ENCODE assay signal across 9 cellular contexts in the genomic region with DNA sequence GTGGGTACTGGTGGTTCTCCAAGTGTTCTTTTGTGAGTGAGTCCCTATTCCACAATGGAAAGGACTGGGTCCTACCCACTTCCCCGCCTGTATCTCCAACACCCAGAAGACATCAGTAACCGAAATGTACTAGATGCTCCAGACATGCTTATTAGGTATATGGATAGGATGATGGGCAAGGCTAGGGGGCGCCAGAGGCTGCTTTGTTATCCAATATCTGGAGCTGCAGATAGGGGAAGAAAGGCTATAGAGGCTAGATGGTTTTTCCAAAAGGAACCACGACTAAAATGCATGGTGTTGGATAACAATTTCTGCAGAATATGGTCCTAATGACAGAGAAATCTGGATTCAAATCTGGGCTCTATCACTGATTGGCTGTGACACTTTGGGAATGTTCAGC. TPM values are rescaled to one million over a fixed set of nuclear protein-coding genes. Genes with fewer than 3 reads are reported as not detected.
DNase-seq lines count a peak whose midpoint lies in the region; FAIRE-seq and TF ChIP-seq lines count a peak whose summit lies in the region.
"Had no signal": no experiment of that assay in that cellular context is flagged by ENCODE, and none has a peak within 500 bp of the region (broad histone marks: within the 10 kb centered on the region; RNA-seq: fewer than 3 reads in every experiment).

No MANE protein-coding gene starts in this region.

- H3K27me3 ChIP-seq in keratinocyte (ENCODE audit: control insufficient read depth, extremely low read depth, insufficient read depth, low read length) = peaks cover 7% of the 10 kb centered on the region

- no peak overlapping the region for H3K27ac ChIP-seq in keratinocyte (ENCODE audit: control insufficient read depth, insufficient read depth, low read length)

- dilution Hi-C loops in keratinocyte (cut with MboI; ENCODE audit: extremely low pct_ligation_motif_present, low sequenced_read_pairs) = no loop called here

- DNase-seq in ELR (ENCODE audit: low read depth) (peak; percentile 67), SKM-1 (lab: John Stamatoyannopoulos, UW; ENCODE audit: unreplicated experiment) (peak; percentile 92), astrocyte of the hippocampus (ENCODE audit: low read depth, low spot score) (peak; percentile 31), keratinocyte (ENCODE audit: low read depth, low spot score) (no peak), epidermal melanocyte (ENCODE audit: insufficient read length, low spot score) (no peak)
- DNase-seq in stimulated activated CD4-positive, alpha-beta T cell treated with anti-CD3 and anti-CD28 coated beads, Interleukin-4, amount 100 ng/mL, for 4 hours = peak; percentile 23 to 43
- DNase-seq in stimulated activated naive CD4-positive, alpha-beta T cell treated with Interleukin-2 at 50 U/mL for 16 hours (lab: John Stamatoyannopoulos, UW) = no peak

- no peak overlapping the region for H3K4me2 ChIP-seq in keratinocyte (ENCODE audit: control insufficient read depth, extremely low read depth, insufficient read depth, low read depth, low read length)

- peak; percentile 13 for FAIRE-seq in keratinocyte (lab: Jason Lieb, UNC)
- FAIRE-seq: TTC549 had no signal

- H2AFZ ChIP-seq in keratinocyte (ENCODE audit: control insufficient read depth, low read length) = no peak overlapping the region

- H3K79me2 ChIP-seq in keratinocyte (ENCODE audit: control insufficient read depth, insufficient read depth, low read length) = no peaks in the 10 kb centered on the region

- no peaks in the 10 kb centered on the region for H3K9me1 ChIP-seq in keratinocyte (ENCODE audit: control insufficient read depth, extremely low read depth, insufficient read depth, low read length)

- TF ChIP-seq CTCF in LNCAP (IDR thresholded peaks at IDR 0.05) (peak; percentile 41; the same call in 1 of the 2 replicates), keratinocyte (optimal IDR thresholded peaks at IDR 0.05 in 1 of 3, IDR thresholded peaks at IDR 0.05 in 1 of 3, conservative IDR thresholded peaks at IDR 0.05 in 1 of 3; ENCODE audit: extremely low read depth in 1 of 3, insufficient read depth in 2 of 3, low read length in 3 of 3) (peak; percentile 42 to 73 (median 61))

- no peaks in the 10 kb centered on the region for H3K4me1 ChIP-seq in keratinocyte (ENCODE audit: control insufficient read depth, extremely low read depth, insufficient read depth, low read length)

- no peaks in the 10 kb centered on the region for H4K20me1 ChIP-seq in keratinocyte (ENCODE audit: control insufficient read depth, extremely low read depth, insufficient read depth, low read length)

- no peaks in the 10 kb centered on the region for H3K9me3 ChIP-seq in keratinocyte (ENCODE audit: control insufficient read depth, low read depth, low read length)

- no peak overlapping the region for H3K4me3 ChIP-seq in keratinocyte (ENCODE audit: control insufficient read depth in 2 of 3, extremely low read depth in 1 of 3, insufficient read depth in 2 of 3, low read depth in 1 of 3, low read length in 3 of 3)

- no peak overlapping the region for H3K9ac ChIP-seq in keratinocyte (ENCODE audit: control insufficient read depth, extremely low read depth, insufficient read depth, low read length)

- H3K36me3 ChIP-seq in keratinocyte (ENCODE audit: control insufficient read depth in 2 of 2, extremely low read depth in 1 of 2, insufficient read depth in 2 of 2, low read length in 2 of 2) = no peaks in the 10 kb centered on the region

RNA-seq across cellular contexts. Expression of a gene that starts 56.2 kb away (rescaled TPM):
- 50.7 to 90.0 TPM (median 58.4 TPM) in 3 replicates for polyA plus RNA-seq in keratinocyte
- 95.8 TPM for polyA plus RNA-seq in keratinocyte (2011; ENCODE audit: low read depth)
- polyA plus RNA-seq in keratinocyte (2011; cell fraction: cytosol; rRNA removed) = 35.3 and 57.8 TPM in 2 replicates
- 79.2 and 104 TPM in 2 replicates for polyA plus RNA-seq in keratinocyte (2011; cell fraction: nucleus; rRNA removed)
- polyA plus RNA-seq in keratinocyte (2012; ENCODE audit: low replicate concordance) = 66.3 and 74.1 TPM in 2 replicates
- 15.6 to 149 TPM (median 95.1 TPM) in 3 replicates for polyA minus RNA-seq in keratinocyte
- 56.0 TPM for polyA minus RNA-seq in keratinocyte (2011; cell fraction: cytosol; rRNA and poly(A)+ RNA removed)
- 81.6 and 126 TPM in 2 replicates for polyA minus RNA-seq in keratinocyte (2011; cell fraction: nucleus; rRNA and poly(A)+ RNA removed)

Comparison
In these comparisons a context has a peak if more than half of its experiments do, and no peak if none do; other contexts are left out.
1. DNase-seq: peak in ELR (single experiment), SKM-1 (single experiment), astrocyte of the hippocampus (single experiment) and stimulated activated CD4-positive, alpha-beta T cell treated with anti-CD3 and anti-CD28 coated beads, Interleukin-4, amount 100 ng/mL, for 4 hours (2 of 2); none in keratinocyte (single experiment), epidermal melanocyte (single experiment) and stimulated activated naive CD4-positive, alpha-beta T cell treated with Interleukin-2 at 50 U/mL for 16 hours (single experiment).